In genomic region chr1:32221980-32222751, GRCh38 we compare ENCODE assay signal across 8 cellular contexts. TPM values are rescaled to one million over a fixed set of nuclear protein-coding genes. Genes with fewer than 3 reads are reported as not detected.
DNase-seq lines count a peak whose midpoint lies in the region; ATAC-seq, FAIRE-seq and TF ChIP-seq lines count a peak whose summit lies in the region.

Gene EIF3I (plus strand): TSS chr1:32222407. CDS start chr1:32222442, 35 bp downstream.
Gene TMEM234 (minus strand): TSS chr1:32222353. CDS start chr1:32222322, 31 bp downstream.

- H3K9me3 Mint-ChIP-seq in CD8-positive, alpha-beta T cell = no peaks in the 10 kb centered on the region
- no peaks in the 10 kb centered on the region for H3K9me3 Mint-ChIP-seq in activated CD8-positive, alpha-beta memory T cell treated with anti-CD3 and anti-CD28 coated beads, Interleukin-2, amount 10 ng/mL, durations not matched to agents 7 days and 5 days (ENCODE audit: low read depth)
- no peaks in the 10 kb centered on the region for H3K9me3 Mint-ChIP-seq in memory B cell

- peak within 1 kb of the TSS; percentile 97 for H3K4me3 Mint-ChIP-seq in CD8-positive, alpha-beta T cell
- peak within 1 kb of the TSS; percentile 97 for H3K4me3 Mint-ChIP-seq in activated CD8-positive, alpha-beta memory T cell treated with anti-CD3 and anti-CD28 coated beads, Interleukin-2, amount 10 ng/mL, durations not matched to agents 7 days and 5 days
- H3K4me3 Mint-ChIP-seq in memory B cell = peak within 1 kb of the TSS; percentile 98

- peaks cover 54% of the 10 kb centered on the region for H3K36me3 Mint-ChIP-seq in CD8-positive, alpha-beta T cell
- peaks cover 16% of the 10 kb centered on the region for H3K36me3 Mint-ChIP-seq in activated CD8-positive, alpha-beta memory T cell treated with anti-CD3 and anti-CD28 coated beads, Interleukin-2, amount 10 ng/mL, durations not matched to agents 7 days and 5 days
- peaks cover 13% of the 10 kb centered on the region for H3K36me3 Mint-ChIP-seq in memory B cell

- H3K9ac ChIP-seq in NT2/D1 (ENCODE audit: insufficient read length, low read depth) = peak within 1 kb of the TSS; percentile 97
- H3K9ac ChIP-seq in endocrine pancreas (ENCODE audit: control insufficient read depth, insufficient read depth, low read length) = peak within 1 kb of the TSS; percentile 85

- POLR2A ChIA-PET in CD8-positive, alpha-beta T cell (lab: Charles Lee) = interaction anchor here (1.8 kb wide), 1 partner anchor 21 kb away, joined by 4 read pairs; the partner anchor contains the start of gene CCDC28B

- peak; percentile 75 to 94 (median 90) for DNase-seq in CD8-positive, alpha-beta T cell
- DNase-seq in HTR-8/SVneo (ENCODE audit: insufficient read length, low spot score) (peak; percentile 88), NT2/D1 (ENCODE audit: low read depth, low spot score) (peak; percentile 96), memory B cell (ENCODE audit: low spot score in 2 of 2) (peak; percentile 84 to 85)
- peak; percentile 96 for DNase-seq in activated CD8-positive, alpha-beta memory T cell treated with anti-CD3 and anti-CD28 coated beads, Interleukin-2, amount 10 ng/mL, durations not matched to agents 7 days and 5 days
- DNase-seq in stimulated activated CD8-positive, alpha-beta memory T cell treated with anti-CD3 and anti-CD28 coated beads, Interleukin-12 subunit alpha, Interleukin-12 subunit beta, amount 100 ng/mL, for 24 hours (ENCODE audit: extremely low read depth) = peak; percentile 78

- H3K4me1 Mint-ChIP-seq in CD8-positive, alpha-beta T cell (ENCODE audit: low read depth) = peaks cover 49% of the 10 kb centered on the region
- H3K4me1 Mint-ChIP-seq in activated CD8-positive, alpha-beta memory T cell treated with anti-CD3 and anti-CD28 coated beads, Interleukin-2, amount 10 ng/mL, durations not matched to agents 7 days and 5 days = peaks cover 33% of the 10 kb centered on the region
- peaks cover 22% of the 10 kb centered on the region for H3K4me1 Mint-ChIP-seq in memory B cell

- no peaks in the 10 kb centered on the region for H3K27me3 ChIP-seq in CD8-positive, alpha-beta T cell (ENCODE audit: insufficient read depth, low read length)
- H3K27me3 ChIP-seq in NT2/D1 (ENCODE audit: insufficient read depth, insufficient read length) (no peaks in the 10 kb centered on the region), endocrine pancreas (ENCODE audit: control insufficient read depth, insufficient read depth, low read length) (no peaks in the 10 kb centered on the region)

- H3K27me3 Mint-ChIP-seq in CD8-positive, alpha-beta T cell (ENCODE audit: low read depth) = no peaks in the 10 kb centered on the region
- H3K27me3 Mint-ChIP-seq in activated CD8-positive, alpha-beta memory T cell treated with anti-CD3 and anti-CD28 coated beads, Interleukin-2, amount 10 ng/mL, durations not matched to agents 7 days and 5 days = no peaks in the 10 kb centered on the region
- no peaks in the 10 kb centered on the region for H3K27me3 Mint-ChIP-seq in memory B cell

- no peaks in the 10 kb centered on the region for H3K9me3 ChIP-seq in CD8-positive, alpha-beta T cell (ENCODE audit: low read length)
- H3K9me3 ChIP-seq in NT2/D1 (ENCODE audit: insufficient read depth, low read length) (no peaks in the 10 kb centered on the region), endocrine pancreas (ENCODE audit: control insufficient read depth, low read length) (no peaks in the 10 kb centered on the region)

- peak; percentile 85 for ATAC-seq in CD8-positive, alpha-beta T cell
- ATAC-seq in GM19468 (IDR thresholded peaks at IDR 0.05; ENCODE audit: extremely low read depth, unreplicated experiment) (peak; percentile 50), memory B cell (ENCODE audit: low read depth) (peak; percentile 93)
- peak; percentile 90 for ATAC-seq in activated CD8-positive, alpha-beta memory T cell treated with anti-CD3 and anti-CD28 coated beads, Interleukin-2, amount 10 ng/mL, durations not matched to agents 7 days and 5 days

- no peak for TF ChIP-seq CTCF in CD8-positive, alpha-beta T cell (IDR thresholded peaks at IDR 0.05)

- peak within 1 kb of the TSS; percentile 96 for H3K4me3 ChIP-seq in CD8-positive, alpha-beta T cell (ENCODE audit: low read depth, low read length)
- H3K4me3 ChIP-seq in NT2/D1 (ENCODE audit: insufficient read length, low read depth) (peak within 1 kb of the TSS; percentile 91), endocrine pancreas (ENCODE audit: control insufficient read depth, insufficient read depth, low read length) (peak within 1 kb of the TSS; percentile 80)

- peak within 1 kb of the TSS; percentile 99 for H3K27ac ChIP-seq in CD8-positive, alpha-beta T cell (ENCODE audit: low read depth, low read length)

- H3K36me3 ChIP-seq in CD8-positive, alpha-beta T cell (ENCODE audit: insufficient read depth, low read length) = peaks cover 20% of the 10 kb centered on the region
- H3K36me3 ChIP-seq in NT2/D1 (ENCODE audit: insufficient read depth, insufficient read length, low read length) (peaks cover 67% of the 10 kb centered on the region), endocrine pancreas (ENCODE audit: control insufficient read depth, insufficient read depth, low read length) (no peaks in the 10 kb centered on the region)

- peaks cover 30% of the 10 kb centered on the region for H3K4me1 ChIP-seq in CD8-positive, alpha-beta T cell (ENCODE audit: insufficient read depth, low read length)
- H3K4me1 ChIP-seq in NT2/D1 (ENCODE audit: insufficient read depth, insufficient read length) (peaks cover 13% of the 10 kb centered on the region), endocrine pancreas (ENCODE audit: control insufficient read depth, insufficient read depth, low read length) (no peaks in the 10 kb centered on the region)

- CTCF ChIA-PET in CD8-positive, alpha-beta T cell (lab: Charles Lee) = interaction anchor here (1.2 to 2.4 kb wide), 4 partner anchors 19 to 150 kb away, joined by 3 to 9 read pairs (median 7); no protein-coding TSS in a partner anchor
- CTCF ChIA-PET in activated CD8-positive, alpha-beta memory T cell treated with anti-CD3 and anti-CD28 coated beads, Interleukin-2, amount 10 ng/mL, durations not matched to agents 7 days and 5 days (lab: Charles Lee) = interaction anchor here (0.9 to 1.8 kb wide), 3 partner anchors 16 to 178 kb away, joined by 3 to 14 read pairs (median 5); partner anchors contain the start of gene IQCC

- peak; percentile 36 for FAIRE-seq in HTR-8/SVneo (lab: Jason Lieb, UNC)

- peak within 1 kb of the TSS; percentile 99 for H3K27ac Mint-ChIP-seq in CD8-positive, alpha-beta T cell
- peak within 1 kb of the TSS; percentile 97 for H3K27ac Mint-ChIP-seq in activated CD8-positive, alpha-beta memory T cell treated with anti-CD3 and anti-CD28 coated beads, Interleukin-2, amount 10 ng/mL, durations not matched to agents 7 days and 5 days
- peak within 1 kb of the TSS; percentile 97 for H3K27ac Mint-ChIP-seq in memory B cell

- intact Hi-C loops in CD8-positive, alpha-beta T cell (cut with DNase I, micrococcal nuclease) = loop anchor here (1.0 to 10.0 kb wide), 18 partner anchors 17 to 1210 kb away; partner anchors contain the start of genes BSDC1 (in 2 of the 2), IQCC (in 2 of the 2), TXLNA (in 2 of the 2) and ADGRB2 (in 1 of the 2)

RNA-seq across cellular contexts. Expression of gene EIF3I, which starts in this region (rescaled TPM):
- 100 to 1,000 TPM in 1 of 2 experiments, 10 to 100 TPM in 1; 97.4 to 101 TPM for total RNA-seq in CD8-positive, alpha-beta T cell
- 100 to 1,000 TPM; 162 to 227 TPM for total RNA-seq in activated CD8-positive, alpha-beta memory T cell treated with anti-CD3 and anti-CD28 coated beads, Interleukin-2, amount 10 ng/mL, durations not matched to agents 7 days and 5 days

RNA-seq across cellular contexts. Expression of gene TMEM234, which starts in this region (rescaled TPM):
- total RNA-seq in CD8-positive, alpha-beta T cell = 1 to 10 TPM; 8.6 to 9.1 TPM
- total RNA-seq in activated CD8-positive, alpha-beta memory T cell treated with anti-CD3 and anti-CD28 coated beads, Interleukin-2, amount 10 ng/mL, durations not matched to agents 7 days and 5 days = 10 to 100 TPM; 11.7 to 12.3 TPM

Comparison
In these comparisons a context has a peak if more than half of its experiments do, and no peak if none do; other contexts are left out.
1. Peak in every context shown above with its lines: DNase-seq, ATAC-seq, H3K4me3 ChIP-seq and H3K27ac ChIP-seq.